1 cellular context compared by ENCODE assay signal in genomic region chr2:165953655-165954606, GRCh38.
TF ChIP-seq lines count a peak whose summit lies in the region.

Gene TTC21B (minus strand): TSS chr2:165953776. CDS start chr2:165953705, 71 bp downstream.

TF ChIP-seq in GM12878, 131 proteins besides CTCF, POLR2A, EP300 and RAD21 (continued from another document and continues in another):
- TF ChIP-seq ZBTB40 (IDR thresholded peaks at IDR 0.05; ENCODE audit: borderline replicate concordance), result no peak; the same call in 1 of the 2 replicates
- peak; percentile 48; the same call in 1 of the 2 replicates for TF ChIP-seq TARDBP (IDR thresholded peaks at IDR 0.05; ENCODE audit: borderline replicate concordance)
- 0 out of 2 replicates have a peak, but pooled peaks have one; percentile 17 for TF ChIP-seq TCF7 (IDR thresholded peaks at IDR 0.05; ENCODE audit: borderline replicate concordance)
- TF ChIP-seq CEBPB (IDR thresholded peaks at IDR 0.05; ENCODE audit: borderline replicate concordance in 1 of 2, low read depth in 2 of 2, low read length in 2 of 2), result no peak
- no peak for TF ChIP-seq SUPT20H (IDR thresholded peaks at IDR 0.05; ENCODE audit: borderline replicate concordance, control insufficient read depth, low read depth, low read length)
- TF ChIP-seq E4F1 (IDR thresholded peaks at IDR 0.05; ENCODE audit: borderline replicate concordance, partially characterized antibody), result peak; percentile 63
- TF ChIP-seq REST (IDR thresholded peaks at IDR 0.05; ENCODE audit: low read depth, low read length), result no peak
- peak; percentile 100 for TF ChIP-seq LARP7 (IDR thresholded peaks at IDR 0.05)
- no peak for TF ChIP-seq MXI1 (IDR thresholded peaks at IDR 0.05; ENCODE audit: low read depth, low read length)
- TF ChIP-seq ETV6 (conservative IDR thresholded peaks at IDR 0.05 in 1 of 2, IDR thresholded peaks at IDR 0.05 in 1 of 2; ENCODE audit: borderline replicate concordance in 1 of 2, low read depth in 1 of 2), result peak in 1 of 2 experiments; percentile 48; a peak in 1 of 4 replicates
- no peak for TF ChIP-seq SP1 (IDR thresholded peaks at IDR 0.05; ENCODE audit: low read depth, low read length)
- peak; percentile 85 for TF ChIP-seq CREB1 (IDR thresholded peaks at IDR 0.05; ENCODE audit: low read depth)
- TF ChIP-seq ZZZ3 (IDR thresholded peaks at IDR 0.05; ENCODE audit: control insufficient read depth, insufficient read length, low read depth), result no peak
- no peak for TF ChIP-seq PKNOX1 (IDR thresholded peaks at IDR 0.05)
- TF ChIP-seq SRF (IDR thresholded peaks at IDR 0.05; ENCODE audit: low read depth in 2 of 2, low read length in 2 of 2), result 0 out of 4 replicates have a peak, but pooled peaks of 1 of the 2 experiments have one; percentile 15
- no peak for TF ChIP-seq SIX5 (IDR thresholded peaks at IDR 0.05; ENCODE audit: low read depth, low read length, severe bottlenecking)
- TF ChIP-seq RELB (IDR thresholded peaks at IDR 0.05; ENCODE audit: low read depth), result peak; percentile 98
- TF ChIP-seq RB1 (IDR thresholded peaks at IDR 0.05; ENCODE audit: borderline replicate concordance), result peak; percentile 99; the same call in 1 of the 2 replicates
- peak; percentile 62 for TF ChIP-seq MEF2B (IDR thresholded peaks at IDR 0.05; ENCODE audit: partially characterized antibody, poor library complexity, severe bottlenecking)
- TF ChIP-seq PML (IDR thresholded peaks at IDR 0.05; ENCODE audit: low read length), result 0 out of 2 replicates have a peak, but pooled peaks have one; percentile 47
- peak; percentile 93 for TF ChIP-seq EED (IDR thresholded peaks at IDR 0.05; ENCODE audit: low read depth)
- TF ChIP-seq EGR1 (IDR thresholded peaks at IDR 0.05; ENCODE audit: borderline replicate concordance in 1 of 2, low read depth in 2 of 2, low read length in 2 of 2), result peak in 1 of 2 experiments; percentile 35; a peak in 2 of 3 replicates
- TF ChIP-seq NKRF (conservative IDR thresholded peaks at IDR 0.05), result peak; percentile 60
- TF ChIP-seq DPF2 (IDR thresholded peaks at IDR 0.05), result peak; percentile 64
- TF ChIP-seq TAF1 (IDR thresholded peaks at IDR 0.05; ENCODE audit: borderline replicate concordance, low read depth, low read length), result peak; percentile 72; the same call in 1 of the 2 replicates
- TF ChIP-seq ESRRA (IDR thresholded peaks at IDR 0.05; ENCODE audit: low read length), result no peak
- TF ChIP-seq SMAD1 (IDR thresholded peaks at IDR 0.05; ENCODE audit: low read depth, partially characterized antibody), result no peak
- TF ChIP-seq FOXM1 (IDR thresholded peaks at IDR 0.05; ENCODE audit: low read depth, low read length), result peak; percentile 67
- 0 out of 2 replicates have a peak, but pooled peaks have one; percentile 11 for TF ChIP-seq TBL1XR1 (IDR thresholded peaks at IDR 0.05; ENCODE audit: low read depth, low read length)
- TF ChIP-seq IRF5 (IDR thresholded peaks at IDR 0.05; ENCODE audit: borderline replicate concordance), result peak; percentile 42; the same call in 1 of the 2 replicates
- TF ChIP-seq WRNIP1 (IDR thresholded peaks at IDR 0.05; ENCODE audit: borderline replicate concordance, low read depth, low read length), result 0 out of 2 replicates have a peak, but pooled peaks have one; percentile 66
- TF ChIP-seq USF1 (IDR thresholded peaks at IDR 0.05; ENCODE audit: borderline replicate concordance, extremely low read length, insufficient read depth, low read depth, low read length), result no peak
- peak; percentile 99 for TF ChIP-seq IKZF1 (conservative IDR thresholded peaks at IDR 0.05)
- peak; percentile 87 for TF ChIP-seq E2F4 (IDR thresholded peaks at IDR 0.05; ENCODE audit: low read depth, low read length)
- no peak for TF ChIP-seq HCFC1 (IDR thresholded peaks at IDR 0.05; ENCODE audit: low read length)
- peak; percentile 5; the same call in 1 of the 2 replicates for TF ChIP-seq JUNB (IDR thresholded peaks at IDR 0.05)
- 0 out of 2 replicates have a peak, but pooled peaks have one; percentile 10 for TF ChIP-seq NFIC (IDR thresholded peaks at IDR 0.05; ENCODE audit: low read depth, low read length)
- TF ChIP-seq MTA2 (IDR thresholded peaks at IDR 0.05; ENCODE audit: low read depth), result peak; percentile 78; the same call in 1 of the 2 replicates
